Comparison of ENCODE assay signal across 6 cellular contexts in the genomic region with DNA sequence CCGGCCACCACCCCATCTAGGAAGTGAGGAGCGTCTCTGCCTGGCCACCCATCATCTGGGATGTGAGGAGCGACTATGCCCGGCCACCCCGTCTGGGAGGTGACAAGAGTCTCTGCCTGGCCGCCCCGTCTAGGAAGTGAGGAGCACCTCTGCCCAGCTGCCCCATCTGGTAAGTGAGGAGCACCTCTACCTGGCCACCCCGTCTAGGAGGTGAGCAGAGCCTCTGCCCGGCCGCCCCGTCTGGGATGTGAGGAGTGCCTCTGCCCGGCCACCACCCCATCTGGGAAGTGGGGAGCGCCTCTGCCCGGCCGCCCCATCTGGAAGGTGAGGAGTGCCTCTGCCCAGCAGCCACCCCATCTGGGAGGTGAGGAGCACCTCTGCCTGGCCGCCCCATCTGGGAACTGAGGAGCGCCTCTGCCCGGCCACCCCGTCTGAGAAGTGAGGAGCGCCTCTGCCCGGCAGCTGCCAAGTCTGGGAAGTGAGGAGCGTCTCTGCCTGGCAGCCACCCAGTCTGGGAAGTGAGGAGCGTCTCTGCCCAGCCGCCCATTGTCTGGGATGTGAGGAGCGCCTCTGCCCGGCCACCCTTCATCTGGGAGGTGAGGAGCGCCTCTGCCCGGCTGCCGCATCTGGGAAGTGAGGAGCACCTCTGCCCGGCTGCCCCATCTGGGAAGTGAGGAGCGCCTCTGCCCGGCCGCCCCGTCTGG.
DNase-seq lines count a peak whose midpoint lies in the region; ATAC-seq, FAIRE-seq and TF ChIP-seq lines count a peak whose summit lies in the region.
"Not testable (repeated sequence)": the region's sequence is repeated elsewhere in the genome, so short reads cannot be mapped to it uniquely, and the experiment has no call there.

No MANE protein-coding gene starts in this region.

- not testable (repeated sequence) for FAIRE-seq in kidney (lab: Jason Lieb, UNC)

- H3K9me3 ChIP-seq in RWPE2 (ENCODE audit: severe bottlenecking); kidney (ENCODE audit: control insufficient read depth in 1 of 2, low read length in 2 of 2); lower lobe of right lung: not testable (repeated sequence)

- not testable (repeated sequence) for H3K36me3 ChIP-seq in RWPE2 (ENCODE audit: low read depth); kidney (ENCODE audit: control insufficient read depth in 1 of 2, insufficient read depth in 2 of 2, low read length in 2 of 2); lower lobe of right lung

- not testable (repeated sequence) for H3K9ac ChIP-seq in kidney (ENCODE audit: low read length in 2 of 2)

- H3K27me3 ChIP-seq in RWPE2 (ENCODE audit: insufficient read depth, poor library complexity, severe bottlenecking); lower lobe of right lung (ENCODE audit: low read depth): not testable (repeated sequence)

- H3K4me1 ChIP-seq in RWPE2 (ENCODE audit: insufficient read depth, poor library complexity, severe bottlenecking); kidney (ENCODE audit: control insufficient read depth in 1 of 2, insufficient read depth in 1 of 2, low read depth in 1 of 2, low read length in 2 of 2); lower lobe of right lung: not testable (repeated sequence)

- intact Hi-C loops in left cardiac atrium (cut with DNase I); kidney (cut with DNase I); lower lobe of right lung (cut with DNase I); sciatic nerve (cut with DNase I): not testable (repeated sequence)

- not testable (repeated sequence) for H3K27me3 Mint-ChIP-seq in chondrocyte (ENCODE audit: low read depth)

- not testable (repeated sequence) for H3K27ac Mint-ChIP-seq in chondrocyte (ENCODE audit: unreplicated experiment)

- DNase-seq in RWPE2 (ENCODE audit: low spot score) (peak; percentile 49), chondrocyte (ENCODE audit: low spot score) (peak; percentile 86), left cardiac atrium (peak; percentile 12), kidney (peak; percentile 69), lower lobe of right lung (peak; percentile 41), sciatic nerve (ENCODE audit: low spot score) (peak; percentile 55)

- H3K27ac ChIP-seq in RWPE2 (ENCODE audit: poor library complexity, severe bottlenecking); kidney (ENCODE audit: low read depth in 2 of 2, low read length in 2 of 2); lower lobe of right lung: not testable (repeated sequence)

- H3K4me1 Mint-ChIP-seq in chondrocyte (ENCODE audit: low read depth) = not testable (repeated sequence)

- TF ChIP-seq CTCF in RWPE2 (IDR thresholded peaks at IDR 0.05; ENCODE audit: poor library complexity, severe bottlenecking); chondrocyte (IDR thresholded peaks at IDR 0.05); kidney (IDR thresholded peaks at IDR 0.05; ENCODE audit: borderline replicate concordance, extremely low read depth, insufficient read depth); lower lobe of right lung (IDR thresholded peaks at IDR 0.05): not testable (repeated sequence)

- ATAC-seq in RWPE2 (ENCODE audit: low read depth); left cardiac atrium; lower lobe of right lung; sciatic nerve: not testable (repeated sequence)

- not testable (repeated sequence) for H3K9me3 Mint-ChIP-seq in chondrocyte (ENCODE audit: low read depth)

- H3K4me3 Mint-ChIP-seq in chondrocyte (ENCODE audit: unreplicated experiment) = not testable (repeated sequence)

- H3K36me3 Mint-ChIP-seq in chondrocyte (ENCODE audit: low read depth) = not testable (repeated sequence)

- not testable (repeated sequence) for H3K4me3 ChIP-seq in RWPE2 (ENCODE audit: severe bottlenecking); kidney (ENCODE audit: low read length in 2 of 2); lower lobe of right lung

Comparison
In these comparisons a context has a peak if more than half of its experiments do, and no peak if none do; other contexts are left out.
1. DNase-seq: peak in every context shown above with its lines; median percentile 86 in chondrocyte; 69 in kidney; 55 in sciatic nerve; 49 in RWPE2; 41 in lower lobe of right lung; 12 in left cardiac atrium.